1 cellular context compared by ENCODE assay signal in the genomic region with DNA sequence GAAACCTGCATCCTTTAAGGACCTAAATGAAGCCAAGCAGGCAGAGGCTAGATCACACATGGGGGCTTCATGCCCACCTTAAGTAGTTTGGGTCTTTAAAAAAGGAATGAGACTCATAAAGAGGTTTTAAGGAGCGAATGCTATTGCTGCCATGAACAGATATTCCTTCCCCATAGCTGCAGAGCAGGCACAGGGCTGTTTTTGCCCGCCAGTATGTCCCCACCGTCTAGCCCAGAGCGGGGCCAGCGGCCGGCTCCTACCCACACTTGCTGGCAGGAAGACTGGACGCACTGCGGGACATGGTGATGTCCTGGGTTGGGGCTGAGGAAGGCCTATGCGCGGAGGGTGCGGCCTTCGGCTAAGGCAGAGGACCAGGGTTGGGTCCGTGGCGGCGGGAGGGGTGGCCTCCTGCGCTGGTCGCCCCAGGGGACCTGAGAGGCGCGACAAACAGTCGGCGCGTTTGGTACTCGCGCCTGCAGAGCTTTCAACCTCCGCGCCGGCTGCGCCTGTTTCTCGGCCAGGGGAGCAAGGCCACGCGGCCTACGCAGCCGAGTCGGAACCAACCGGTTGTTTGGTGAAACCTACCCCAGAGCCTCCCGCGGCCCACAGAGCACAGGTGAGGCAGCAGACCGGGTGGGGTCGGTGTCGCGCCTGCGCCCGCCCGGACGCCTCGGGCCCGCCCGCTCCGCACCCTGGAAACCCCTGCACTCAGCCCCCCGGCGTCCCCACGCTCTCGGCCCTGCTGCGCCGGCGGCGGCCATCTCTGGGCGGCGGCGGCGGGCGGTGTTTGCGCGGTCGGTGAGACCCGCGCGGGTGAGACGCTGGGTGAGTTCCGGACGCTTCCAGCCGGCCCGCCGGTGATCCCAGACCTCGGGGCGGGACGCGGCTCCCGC.
TF ChIP-seq lines count a peak whose summit lies in the region.

A gene with protein sequence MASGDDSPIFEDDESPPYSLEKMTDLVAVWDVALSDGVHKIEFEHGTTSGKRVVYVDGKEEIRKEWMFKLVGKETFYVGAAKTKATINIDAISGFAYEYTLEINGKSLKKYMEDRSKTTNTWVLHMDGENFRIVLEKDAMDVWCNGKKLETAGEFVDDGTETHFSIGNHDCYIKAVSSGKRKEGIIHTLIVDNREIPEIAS (plus strand): TSS at position 450 of the 893 bp plus-strand sequence. CDS start 10,956 bp downstream, outside the sequence.

TF ChIP-seq in HepG2, 621 proteins besides CTCF, POLR2A, EP300 and RAD21 (continued from another document):
- TF ChIP-seq, protein P1, sequence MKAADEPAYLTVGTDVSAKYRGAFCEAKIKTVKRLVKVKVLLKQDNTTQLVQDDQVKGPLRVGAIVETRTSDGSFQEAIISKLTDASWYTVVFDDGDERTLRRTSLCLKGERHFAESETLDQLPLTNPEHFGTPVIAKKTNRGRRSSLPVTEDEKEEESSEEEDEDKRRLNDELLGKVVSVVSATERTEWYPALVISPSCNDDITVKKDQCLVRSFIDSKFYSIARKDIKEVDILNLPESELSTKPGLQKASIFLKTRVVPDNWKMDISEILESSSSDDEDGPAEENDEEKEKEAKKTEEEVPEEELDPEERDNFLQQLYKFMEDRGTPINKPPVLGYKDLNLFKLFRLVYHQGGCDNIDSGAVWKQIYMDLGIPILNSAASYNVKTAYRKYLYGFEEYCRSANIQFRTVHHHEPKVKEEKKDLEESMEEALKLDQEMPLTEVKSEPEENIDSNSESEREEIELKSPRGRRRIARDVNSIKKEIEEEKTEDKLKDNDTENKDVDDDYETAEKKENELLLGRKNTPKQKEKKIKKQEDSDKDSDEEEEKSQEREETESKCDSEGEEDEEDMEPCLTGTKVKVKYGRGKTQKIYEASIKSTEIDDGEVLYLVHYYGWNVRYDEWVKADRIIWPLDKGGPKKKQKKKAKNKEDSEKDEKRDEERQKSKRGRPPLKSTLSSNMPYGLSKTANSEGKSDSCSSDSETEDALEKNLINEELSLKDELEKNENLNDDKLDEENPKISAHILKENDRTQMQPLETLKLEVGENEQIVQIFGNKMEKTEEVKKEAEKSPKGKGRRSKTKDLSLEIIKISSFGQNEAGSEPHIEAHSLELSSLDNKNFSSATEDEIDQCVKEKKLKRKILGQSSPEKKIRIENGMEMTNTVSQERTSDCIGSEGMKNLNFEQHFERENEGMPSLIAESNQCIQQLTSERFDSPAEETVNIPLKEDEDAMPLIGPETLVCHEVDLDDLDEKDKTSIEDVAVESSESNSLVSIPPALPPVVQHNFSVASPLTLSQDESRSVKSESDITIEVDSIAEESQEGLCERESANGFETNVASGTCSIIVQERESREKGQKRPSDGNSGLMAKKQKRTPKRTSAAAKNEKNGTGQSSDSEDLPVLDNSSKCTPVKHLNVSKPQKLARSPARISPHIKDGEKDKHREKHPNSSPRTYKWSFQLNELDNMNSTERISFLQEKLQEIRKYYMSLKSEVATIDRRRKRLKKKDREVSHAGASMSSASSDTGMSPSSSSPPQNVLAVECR (CRISPR knock-in tag; IDR thresholded peaks at IDR 0.05; ENCODE audit: borderline replicate concordance): peak; percentile 76; the same call in 1 of the 2 replicates
TF ChIP-seq in HepG2: peak in this region for 275.
